8 cellular contexts compared by ENCODE assay signal in the genomic region with DNA sequence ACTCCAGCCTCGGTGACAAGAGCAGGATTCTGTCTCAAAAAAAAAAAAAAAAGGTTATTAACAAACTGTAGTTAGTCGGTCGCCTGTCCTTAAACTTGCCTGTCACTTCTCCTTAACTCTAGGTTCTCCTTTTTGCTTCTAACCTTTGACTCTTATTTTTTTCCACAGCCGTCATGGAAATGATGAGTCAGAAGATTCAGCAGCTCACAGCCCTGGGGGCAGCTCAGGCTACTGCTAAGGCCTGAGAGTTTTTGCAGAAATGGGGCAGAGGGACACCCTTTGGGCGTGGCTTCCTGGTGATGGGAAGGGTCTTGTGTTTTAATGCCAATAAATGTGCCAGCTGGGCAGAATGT. TPM values are rescaled to one million over a fixed set of nuclear protein-coding genes. Genes with fewer than 3 reads are reported as not detected.
DNase-seq lines count a peak whose midpoint lies in the region; ATAC-seq and TF ChIP-seq lines count a peak whose summit lies in the region.

No MANE protein-coding gene starts in this region.

- no peak for TF ChIP-seq EP300 in SK-N-SH (IDR thresholded peaks at IDR 0.05; ENCODE audit: borderline replicate concordance in 1 of 2, low read depth in 1 of 2, low read length in 1 of 2)
- no peak for TF ChIP-seq EP300 in stomach (IDR thresholded peaks at IDR 0.05)

- WGBS in SK-N-SH (ENCODE audit: low lambda C conversion rate) = 45% methylated on average over 5 of the region's 5 CpGs
- WGBS in lung, 2 donors = 37 to 61% methylated on average over 5 of the region's 5 CpGs
- 49 to 62% (median 53%) methylated on average over 5 of the region's 5 CpGs for WGBS in stomach, 5 donors

- H3K4me2 ChIP-seq in SK-N-SH = peak overlapping the region; percentile 80

- no peaks in the 10 kb centered on the region for H4K20me1 ChIP-seq in SK-N-SH (ENCODE audit: insufficient read depth)

- no peak for TF ChIP-seq POLR2A in stomach (IDR thresholded peaks at IDR 0.05)

- no peak for ATAC-seq in lung (ENCODE audit: insufficient read depth, low FRiP score)
- ATAC-seq in HG03025 (IDR thresholded peaks at IDR 0.05; ENCODE audit: low FRiP score, unreplicated experiment) = no peak
- no peak for ATAC-seq in GM19351 (IDR thresholded peaks at IDR 0.05; ENCODE audit: unreplicated experiment)

- H3K4me3 ChIP-seq in HFF-Myc (replicated peaks; ENCODE audit: low read depth, low read length) (peak overlapping the region; percentile 66), SK-N-SH (ENCODE audit: low read depth in 2 of 2, low read length in 1 of 2) (peak overlapping the region; percentile 77), lung (no peak overlapping the region), stomach (peak overlapping the region; percentile 73 to 99 (median 78))

- H3K9me2 ChIP-seq in SK-N-SH = no peaks in the 10 kb centered on the region

- no peaks in the 10 kb centered on the region for H3K9me3 ChIP-seq in SK-N-SH
- no peaks in the 10 kb centered on the region for H3K9me3 ChIP-seq in lung (ENCODE audit: control insufficient read depth in 2 of 2, insufficient read depth in 1 of 2, low read length in 1 of 2)
- H3K9me3 ChIP-seq in stomach = no peaks in the 10 kb centered on the region

- DNase-seq in HFF-Myc (ENCODE audit: extremely low read depth, low read depth) (no peak), SK-N-SH (no peak), lung (ENCODE audit: low spot score) (peak; percentile 35), stomach (no peak)
- peak; percentile 21 for DNase-seq in central memory CD4-positive, alpha-beta T cell
- no peak for DNase-seq in NK-92 treated with Interleukin-12 subunit alpha and Interleukin-12 subunit beta, amount 100 ng/mL, for 24 hours (lab: John Stamatoyannopoulos, UW)

- H3K79me2 ChIP-seq in SK-N-SH (ENCODE audit: insufficient read depth) = peaks cover 75% of the 10 kb centered on the region

- H3K27ac ChIP-seq in SK-N-SH (ENCODE audit: low read depth in 2 of 2, low read length in 1 of 2) = peak overlapping the region; percentile 85 to 88
- H3K27ac ChIP-seq in lung (ENCODE audit: low read depth in 1 of 2, low read length in 1 of 2) = peak overlapping the region; percentile 21 to 66
- peak overlapping the region; percentile 67 to 89 (median 76) for H3K27ac ChIP-seq in stomach

- TF ChIP-seq CTCF in HFF-Myc (IDR thresholded peaks at IDR 0.05; ENCODE audit: low read depth, low read length, missing control alignments) = no peak
- TF ChIP-seq CTCF in SK-N-SH (IDR thresholded peaks at IDR 0.05) = no peak
- TF ChIP-seq CTCF in lung (IDR thresholded peaks at IDR 0.05; ENCODE audit: control extremely low read depth, extremely low read depth) = no peak
- TF ChIP-seq CTCF in stomach (IDR thresholded peaks at IDR 0.05) = no peak

- POLR2A ChIA-PET in SK-N-SH (lab: Yijun Ruan, JAX) = interaction anchor here (0.7 to 2.8 kb wide), 6 partner anchors 12 to 195 kb away, joined by 3 to 19 read pairs (median 3); a partner anchor contains a TSS

- no peak for TF ChIP-seq RAD21 in SK-N-SH (IDR thresholded peaks at IDR 0.05; ENCODE audit: low read length)

- H2AFZ ChIP-seq in SK-N-SH (ENCODE audit: low read depth) = no peak overlapping the region

- intact Hi-C loops in stomach (cut with DNase I; ENCODE audit: low total_unique reads) = no loop called here

- H3K36me3 ChIP-seq in SK-N-SH (replicated peaks in 1 of 2; ENCODE audit: control insufficient read depth in 1 of 2, insufficient read depth in 2 of 2, low read length in 1 of 2) = peaks cover 20 to 32% of the 10 kb centered on the region in 2 experiments
- H3K36me3 ChIP-seq in lung (ENCODE audit: control insufficient read depth in 2 of 2, insufficient read depth in 2 of 2, low read length in 2 of 2) = peaks cover 2 to 12% of the 10 kb centered on the region in 2 donors
- peaks cover 15 to 53% (median 47%) of the 10 kb centered on the region in 4 donors for H3K36me3 ChIP-seq in stomach

- H3K4me1 ChIP-seq in SK-N-SH (ENCODE audit: control insufficient read depth in 1 of 2, insufficient read depth in 2 of 2, low read depth in 1 of 2, low read length in 1 of 2) = peaks cover 11 to 26% of the 10 kb centered on the region in 2 experiments
- H3K4me1 ChIP-seq in lung (ENCODE audit: control insufficient read depth in 2 of 2, insufficient read depth in 2 of 2, low read length in 2 of 2) = peaks cover 5 to 10% of the 10 kb centered on the region in 2 donors
- peaks cover 43 to 82% (median 69%) of the 10 kb centered on the region in 4 donors for H3K4me1 ChIP-seq in stomach

- peaks cover 31% of the 10 kb centered on the region for H3F3A ChIP-seq in SK-N-SH (replicated peaks; ENCODE audit: insufficient read depth)

- H3K27me3 ChIP-seq in SK-N-SH (ENCODE audit: insufficient read depth) (no peaks in the 10 kb centered on the region), lung (ENCODE audit: control insufficient read depth, insufficient read depth) (no peaks in the 10 kb centered on the region), stomach (no peaks in the 10 kb centered on the region)

- peak overlapping the region; percentile 77; the same call in 1 of the 2 replicates for H3K9ac ChIP-seq in SK-N-SH

- CTCF ChIA-PET in SK-N-SH (lab: Yijun Ruan, JAX) = interaction anchor here (0.7 to 19.2 kb wide), 10 partner anchors 10 to 155 kb away, joined by 3 to 363 read pairs (median 6); a partner anchor contains a TSS

TF ChIP-seq in SK-N-SH, 30 proteins besides CTCF, POLR2A, EP300 and RAD21 (continues in another document):
- TF ChIP-seq, protein P1, sequence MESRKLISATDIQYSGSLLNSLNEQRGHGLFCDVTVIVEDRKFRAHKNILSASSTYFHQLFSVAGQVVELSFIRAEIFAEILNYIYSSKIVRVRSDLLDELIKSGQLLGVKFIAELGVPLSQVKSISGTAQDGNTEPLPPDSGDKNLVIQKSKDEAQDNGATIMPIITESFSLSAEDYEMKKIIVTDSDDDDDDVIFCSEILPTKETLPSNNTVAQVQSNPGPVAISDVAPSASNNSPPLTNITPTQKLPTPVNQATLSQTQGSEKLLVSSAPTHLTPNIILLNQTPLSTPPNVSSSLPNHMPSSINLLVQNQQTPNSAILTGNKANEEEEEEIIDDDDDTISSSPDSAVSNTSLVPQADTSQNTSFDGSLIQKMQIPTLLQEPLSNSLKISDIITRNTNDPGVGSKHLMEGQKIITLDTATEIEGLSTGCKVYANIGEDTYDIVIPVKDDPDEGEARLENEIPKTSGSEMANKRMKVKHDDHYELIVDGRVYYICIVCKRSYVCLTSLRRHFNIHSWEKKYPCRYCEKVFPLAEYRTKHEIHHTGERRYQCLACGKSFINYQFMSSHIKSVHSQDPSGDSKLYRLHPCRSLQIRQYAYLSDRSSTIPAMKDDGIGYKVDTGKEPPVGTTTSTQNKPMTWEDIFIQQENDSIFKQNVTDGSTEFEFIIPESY (IDR thresholded peaks at IDR 0.05; ENCODE audit: borderline replicate concordance, low read depth) = no peak
- TF ChIP-seq ELF1 (IDR thresholded peaks at IDR 0.05) (no peak), POLR2AphosphoS5 (IDR thresholded peaks at IDR 0.05; ENCODE audit: low read depth, low read length) (no peak), RXRA (IDR thresholded peaks at IDR 0.05; ENCODE audit: borderline replicate concordance, low read depth) (no peak), FOXJ3 (CRISPR knock-in tag; IDR thresholded peaks at IDR 0.05) (no peak), RFX5 (IDR thresholded peaks at IDR 0.05; ENCODE audit: low read length) (no peak), TCF12 (IDR thresholded peaks at IDR 0.05) (no peak), MEF2A (IDR thresholded peaks at IDR 0.05; ENCODE audit: borderline replicate concordance, low read depth) (no peak), FOSL2 (IDR thresholded peaks at IDR 0.05; ENCODE audit: borderline replicate concordance, low read depth) (no peak)
- TF ChIP-seq, protein P2, sequence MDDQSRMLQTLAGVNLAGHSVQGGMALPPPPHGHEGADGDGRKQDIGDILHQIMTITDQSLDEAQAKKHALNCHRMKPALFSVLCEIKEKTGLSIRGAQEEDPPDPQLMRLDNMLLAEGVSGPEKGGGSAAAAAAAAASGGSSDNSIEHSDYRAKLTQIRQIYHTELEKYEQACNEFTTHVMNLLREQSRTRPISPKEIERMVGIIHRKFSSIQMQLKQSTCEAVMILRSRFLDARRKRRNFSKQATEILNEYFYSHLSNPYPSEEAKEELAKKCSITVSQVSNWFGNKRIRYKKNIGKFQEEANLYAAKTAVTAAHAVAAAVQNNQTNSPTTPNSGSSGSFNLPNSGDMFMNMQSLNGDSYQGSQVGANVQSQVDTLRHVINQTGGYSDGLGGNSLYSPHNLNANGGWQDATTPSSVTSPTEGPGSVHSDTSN (IDR thresholded peaks at IDR 0.05) = no peak

RNA-seq across cellular contexts. Expression of a gene that starts 0.4 kb away (rescaled TPM):
- polyA plus RNA-seq in SK-N-SH (2012; rRNA removed) (93.5 and 101 TPM in 2 replicates), lung (10 to 100 TPM; 56.1 to 88.9 TPM), stomach (100 to 1,000 TPM in 1 of 3 donors, 10 to 100 TPM in 2; 89.5 to 120 (median 98.5) TPM)
- polyA plus RNA-seq in SK-N-SH (2012; cell fraction: cytosol; rRNA removed) = 56.9 and 73.3 TPM in 2 replicates
- polyA plus RNA-seq in SK-N-SH (2012; cell fraction: nucleus; rRNA removed) = 109 and 132 TPM in 2 replicates
- total RNA-seq in lung (10 to 100 TPM; 22.1 to 63.5 TPM), stomach (10 to 100 TPM; 16.0 to 33.9 (median 29.0) TPM)

RNA-seq across cellular contexts. Expression of a gene that starts 3.7 kb away (rescaled TPM):
- polyA plus RNA-seq in SK-N-SH (2012; rRNA removed) (1,198 and 1,880 TPM in 2 replicates), lung (1,000 to 10,000 TPM in 1 of 2 donors, 100 to 1,000 TPM in 1; 649 to 1,722 TPM), stomach (1,000 to 10,000 TPM; 1,294 to 1,886 (median 1,325) TPM)
- polyA plus RNA-seq in SK-N-SH (2012; cell fraction: cytosol; rRNA removed) = 1,472 and 1,558 TPM in 2 replicates
- polyA plus RNA-seq in SK-N-SH (2012; cell fraction: nucleus; rRNA removed) = 1,484 and 1,670 TPM in 2 replicates
- total RNA-seq in lung (100 to 1,000 TPM; 351 to 361 TPM), stomach (100 to 1,000 TPM; 207 to 623 (median 288) TPM)

RNA-seq across cellular contexts. Expression of a gene that starts 22.3 kb away (rescaled TPM):
- polyA plus RNA-seq in SK-N-SH (2012; rRNA removed) (64.9 and 70.6 TPM in 2 replicates), lung (10 to 100 TPM; 29.7 to 37.0 TPM), stomach (10 to 100 TPM; 19.7 to 49.7 (median 19.7) TPM)
- 23.5 and 30.1 TPM in 2 replicates for polyA plus RNA-seq in SK-N-SH (2012; cell fraction: cytosol; rRNA removed)
- 274 and 299 TPM in 2 replicates for polyA plus RNA-seq in SK-N-SH (2012; cell fraction: nucleus; rRNA removed)
- total RNA-seq in lung (10 to 100 TPM; 51.4 to 51.7 TPM), stomach (10 to 100 TPM; 22.6 to 59.4 (median 43.3) TPM)

RNA-seq across cellular contexts. Expression of a gene that starts 31.0 kb away (rescaled TPM):
- polyA plus RNA-seq in SK-N-SH (2012; rRNA removed) (6.9 and 8.6 TPM in 2 replicates), lung (under 1 TPM; 0.77 to 0.97 TPM), stomach (10 to 100 TPM in 1 of 3 donors, under 1 TPM in 2; 0.15 to 13.1 (median 0.75) TPM)
- 2.3 and 4.0 TPM in 2 replicates for polyA plus RNA-seq in SK-N-SH (2012; cell fraction: cytosol; rRNA removed)
- 27.7 and 28.7 TPM in 2 replicates for polyA plus RNA-seq in SK-N-SH (2012; cell fraction: nucleus; rRNA removed)
- total RNA-seq in lung (1 to 10 TPM; 2.0 to 6.7 TPM), stomach (10 to 100 TPM in 1 of 5 donors, 1 to 10 TPM in 4; 3.3 to 43.2 (median 6.6) TPM)

RNA-seq across cellular contexts. Expression of a gene that starts 37.1 kb away (rescaled TPM):
- polyA plus RNA-seq in SK-N-SH (2012; rRNA removed) = not detected in 2 replicates
- 0.01 TPM in 1 of 2 replicates, not detected in the other for polyA plus RNA-seq in SK-N-SH (2012; cell fraction: cytosol; rRNA removed)
- polyA plus RNA-seq in SK-N-SH (2012; cell fraction: nucleus; rRNA removed) = 0.07 and 0.16 TPM in 2 replicates
- not detected for total RNA-seq in lung
- polyA plus RNA-seq in lung = not detected
- not detected for total RNA-seq in stomach
- not detected for polyA plus RNA-seq in stomach

Comparison
In these comparisons a context has a peak if more than half of its experiments do, and no peak if none do; other contexts are left out.
1. DNase-seq: peak in central memory CD4-positive, alpha-beta T cell (single experiment) and lung (single experiment); none in HFF-Myc (single experiment), SK-N-SH (single experiment), stomach (single experiment) and NK-92 treated with Interleukin-12 subunit alpha and Interleukin-12 subunit beta, amount 100 ng/mL, for 24 hours (single experiment).
2. Peak in every context shown above with its lines, with median percentiles within 50 percentile points of each other: H3K27ac ChIP-seq.